24 cellular contexts compared by ENCODE assay signal in genomic region chr18:37389684-37390368, GRCh38.
"Had no signal": no experiment of that assay in that cellular context is flagged by ENCODE, and none has a peak within 500 bp of the region (broad histone marks: within the 10 kb centered on the region; RNA-seq: fewer than 3 reads in every experiment).

No MANE protein-coding gene starts in this region.

- H3K4me3 Mint-ChIP-seq: activated CD4-positive, alpha-beta T cell treated with anti-CD3 and anti-CD28 coated beads, Interleukin-2, amount 10 ng/mL, durations not matched to agents 24 days and 14 days; activated CD8-positive, alpha-beta T cell treated with anti-CD3 and anti-CD28 coated beads for 36 hours; activated naive CD4-positive, alpha-beta T cell treated with anti-CD3 and anti-CD28 coated beads, Interleukin-2, amount 50 U/mL, for 24 hours; activated naive CD8-positive, alpha-beta T cell treated with anti-CD3 and anti-CD28 coated beads, Interleukin-2, amount 10 ng/mL, durations not matched to agents 7 days and 5 days; activated T-cell treated with anti-CD3 and anti-CD28 coated beads, Interleukin-2, amount 50 U/mL, for 72 hours; activated T-helper 17 cell treated with anti-CD3 and anti-CD28 coated beads, Interleukin-2, amount 50 U/mL, for 72 hours had no signal

- DNase-seq: activated CD4-positive, alpha-beta T cell treated with anti-CD3 and anti-CD28 coated beads, Interleukin-2, amount 10 ng/mL, durations not matched to agents 24 days and 14 days; activated CD4-positive, alpha-beta T cell treated with anti-CD3 and anti-CD28 coated beads, Interleukin-2, amount 50 U/mL, for 4 hours; activated CD8-positive, alpha-beta T cell treated with anti-CD3 and anti-CD28 coated beads for 36 hours; activated effector memory CD4-positive, alpha-beta T cell treated with anti-CD3 and anti-CD28 coated beads, Interleukin-2, amount 50 U/mL, for 16 hours; activated naive CD4-positive, alpha-beta T cell; activated naive CD8-positive, alpha-beta T cell treated with anti-CD3 and anti-CD28 coated beads, Interleukin-2, amount 10 ng/mL, durations not matched to agents 7 days and 5 days; activated T-cell treated with anti-CD3 and anti-CD28 coated beads, Interleukin-2, amount 50 U/mL, for 1 hour; activated T-cell treated with anti-CD3 and anti-CD28 coated beads, Interleukin-2, amount 50 U/mL, for 72 hours; Karpas-422; KBM-7; NCI-H1105; NCI-H1417 treated with DMSO at 0.1 percent for 48 hours; NCI-H187 treated with DMSO at 0.1 percent for 48 hours; NCI-H2081 treated with DMSO at 0.1 percent for 48 hours; NCI-H226; NCI-H524 treated with DMSO at 0.1 percent for 48 hours; NCI-H748 treated with DMSO at 0.1 percent for 48 hours; PC-9; Right ventricle myocardium superior had no signal

- H3K27ac ChIP-seq: body of pancreas, breast epithelium, PC-9, RWPE1 had no signal

- H3K4me1 Mint-ChIP-seq: activated CD4-positive, alpha-beta T cell treated with anti-CD3 and anti-CD28 coated beads, Interleukin-2, amount 10 ng/mL, durations not matched to agents 24 days and 14 days; activated naive CD8-positive, alpha-beta T cell treated with anti-CD3 and anti-CD28 coated beads, Interleukin-2, amount 10 ng/mL, durations not matched to agents 7 days and 5 days; activated T-helper 17 cell treated with anti-CD3 and anti-CD28 coated beads, Interleukin-2, amount 50 U/mL, for 72 hours had no signal

- H3K27ac Mint-ChIP-seq: activated CD4-positive, alpha-beta T cell treated with anti-CD3 and anti-CD28 coated beads, Interleukin-2, amount 10 ng/mL, durations not matched to agents 24 days and 14 days; activated CD8-positive, alpha-beta T cell treated with anti-CD3 and anti-CD28 coated beads for 36 hours; activated naive CD4-positive, alpha-beta T cell treated with anti-CD3 and anti-CD28 coated beads, Interleukin-2, amount 50 U/mL, for 24 hours; activated naive CD8-positive, alpha-beta T cell treated with anti-CD3 and anti-CD28 coated beads, Interleukin-2, amount 10 ng/mL, durations not matched to agents 7 days and 5 days; activated T-cell treated with anti-CD3 and anti-CD28 coated beads, Interleukin-2, amount 50 U/mL, for 72 hours; activated T-helper 17 cell treated with anti-CD3 and anti-CD28 coated beads, Interleukin-2, amount 50 U/mL, for 72 hours had no signal

- ATAC-seq: activated CD8-positive, alpha-beta T cell treated with anti-CD3 and anti-CD28 coated beads for 36 hours; activated T-cell treated with anti-CD3 and anti-CD28 coated beads, Interleukin-2, amount 50 U/mL, for 72 hours; activated T-helper 17 cell treated with anti-CD3 and anti-CD28 coated beads, Interleukin-2, amount 50 U/mL, for 72 hours; body of pancreas had no signal

- H2AFZ ChIP-seq: PC-9 had no signal

- H3K36me3 Mint-ChIP-seq: activated naive CD4-positive, alpha-beta T cell treated with anti-CD3 and anti-CD28 coated beads, Interleukin-2, amount 50 U/mL, for 24 hours; activated naive CD8-positive, alpha-beta T cell treated with anti-CD3 and anti-CD28 coated beads, Interleukin-2, amount 10 ng/mL, durations not matched to agents 7 days and 5 days had no signal

- H3K4me2 ChIP-seq: PC-9 had no signal

- H3K9me3 Mint-ChIP-seq: activated CD4-positive, alpha-beta T cell treated with anti-CD3 and anti-CD28 coated beads, Interleukin-2, amount 10 ng/mL, durations not matched to agents 24 days and 14 days; activated CD8-positive, alpha-beta T cell treated with anti-CD3 and anti-CD28 coated beads for 36 hours; activated naive CD4-positive, alpha-beta T cell treated with anti-CD3 and anti-CD28 coated beads, Interleukin-2, amount 50 U/mL, for 24 hours; activated naive CD8-positive, alpha-beta T cell treated with anti-CD3 and anti-CD28 coated beads, Interleukin-2, amount 10 ng/mL, durations not matched to agents 7 days and 5 days; activated T-cell treated with anti-CD3 and anti-CD28 coated beads, Interleukin-2, amount 50 U/mL, for 72 hours; activated T-helper 17 cell treated with anti-CD3 and anti-CD28 coated beads, Interleukin-2, amount 50 U/mL, for 72 hours had no signal

- H3K4me1 ChIP-seq: breast epithelium had no signal

- H3K36me3 ChIP-seq: breast epithelium had no signal

- H3K4me3 ChIP-seq: body of pancreas, breast epithelium, PC-9 had no signal
